In the genomic region with DNA sequence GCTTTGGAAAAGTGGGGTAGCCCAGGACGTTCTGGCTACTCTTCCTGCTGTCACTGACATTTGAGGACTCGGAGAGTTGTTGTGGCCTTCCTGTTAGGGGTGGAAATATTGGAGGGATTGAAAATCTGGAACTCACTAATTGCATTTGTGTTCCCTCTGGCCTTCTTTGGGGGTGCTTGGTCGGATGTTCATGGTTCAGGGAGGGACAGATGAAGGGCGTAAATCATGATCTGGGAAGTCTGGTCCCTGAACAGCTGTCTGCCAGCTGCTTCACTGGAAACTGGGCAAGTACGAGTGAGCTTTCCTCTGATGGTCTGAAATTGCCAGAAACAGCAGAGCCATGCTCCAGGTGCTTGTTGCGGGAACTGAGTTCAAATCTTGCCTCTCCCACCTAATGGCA, we compare ENCODE assay signal across 17 cellular contexts.
DNase-seq lines count a peak whose midpoint lies in the region; ATAC-seq and TF ChIP-seq lines count a peak whose summit lies in the region.
"Had no signal": no experiment of that assay in that cellular context is flagged by ENCODE, and none has a peak within 500 bp of the region (broad histone marks: within the 10 kb centered on the region; RNA-seq: fewer than 3 reads in every experiment).

No MANE protein-coding gene starts in this region.

- ATAC-seq in left ventricle myocardium superior (peak; percentile 60), GM18867 (IDR thresholded peaks at IDR 0.05; ENCODE audit: unreplicated experiment) (no peak)
- ATAC-seq: Panc1 had no signal

- no peak overlapping the region for H2AFZ ChIP-seq in trophoblast cell (ENCODE audit: insufficient read depth, low read length, poor library complexity)

- peak overlapping the region; percentile 79 for H3K18ac ChIP-seq in trophoblast cell (ENCODE audit: low read length)

- TF ChIP-seq POLR2A in uterus (IDR thresholded peaks at IDR 0.05): no peak

- no peak overlapping the region for H4K12ac ChIP-seq in trophoblast cell (ENCODE audit: low read depth, low read length)

- H3K9me3 ChIP-seq in SJCRH30 (replicated peaks) (no peaks in the 10 kb centered on the region), trophoblast cell (ENCODE audit: insufficient read depth, low read depth, low read length) (no peaks in the 10 kb centered on the region), uterus (no peaks in the 10 kb centered on the region)
- H3K9me3 ChIP-seq: HAP-1 had no signal

- peaks cover 30% of the 10 kb centered on the region for H3K79me1 ChIP-seq in trophoblast cell (ENCODE audit: low read length)

- DNase-seq in LHCN-M2 (ENCODE audit: low read depth) (peak; percentile 93), SJCRH30 (peak; percentile 88 to 96), left ventricle myocardium superior (peak; percentile 56), trophoblast cell (no peak), uterus (no peak), NOMO-1 treated with dmso at 0.1 percent for 144 hours (lab: John Stamatoyannopoulos, UW; ENCODE audit: unreplicated experiment) (no peak)
- DNase-seq in activated CD8-positive, alpha-beta memory T cell treated with anti-CD3 and anti-CD28 coated beads, Interleukin-2, amount 50 U/mL, for 4 hours: no peak
- DNase-seq: AML-193, COR-L47, EL, NCI-H2029, NCI-H510A, SHP77 had no signal

- H3K27me3 ChIP-seq in SJCRH30: no peaks in the 10 kb centered on the region
- no peaks in the 10 kb centered on the region for H3K27me3 ChIP-seq in trophoblast cell (ENCODE audit: insufficient read depth, low read length)
- no peaks in the 10 kb centered on the region for H3K27me3 ChIP-seq in uterus

- H3K79me2 ChIP-seq in trophoblast cell (ENCODE audit: control insufficient read depth, insufficient read depth, low read length, poor library complexity): peaks cover 2% of the 10 kb centered on the region

- H3K23ac ChIP-seq in trophoblast cell (ENCODE audit: low read length): no peak overlapping the region

- peak overlapping the region; percentile 27 for H2BK5ac ChIP-seq in trophoblast cell (ENCODE audit: low read depth, low read length, poor library complexity)

- H2BK120ac ChIP-seq in trophoblast cell (ENCODE audit: insufficient read depth, low read length, poor library complexity): peak overlapping the region; percentile 52

- no peak overlapping the region for H3K9ac ChIP-seq in trophoblast cell (ENCODE audit: low read length)

- no peak for TF ChIP-seq CTCF in uterus (IDR thresholded peaks at IDR 0.05)

- intact Hi-C loops in left ventricle myocardium superior (cut with micrococcal nuclease): no loop called here
- intact Hi-C loops in uterus (cut with DNase I; ENCODE audit: low total_unique reads): no loop called here

- H3K4ac ChIP-seq in trophoblast cell (ENCODE audit: low read depth, low read length): no peak overlapping the region

- peak overlapping the region; percentile 45 for H3K14ac ChIP-seq in trophoblast cell (ENCODE audit: low read length)

- H3K27ac ChIP-seq in SJCRH30: peak overlapping the region; percentile 52
- H3K27ac ChIP-seq in trophoblast cell (ENCODE audit: low read depth, low read length): no peak overlapping the region
- no peak overlapping the region for H3K27ac ChIP-seq in uterus
- H3K27ac ChIP-seq: HL-60 had no signal

- H3K4me3 ChIP-seq in SJCRH30: no peak overlapping the region
- H3K4me3 ChIP-seq in trophoblast cell (ENCODE audit: low read depth, low read length): no peak overlapping the region
- no peak overlapping the region for H3K4me3 ChIP-seq in uterus
- H3K4me3 ChIP-seq: HAP-1 had no signal

- H3K36me3 ChIP-seq in SJCRH30 (no peaks in the 10 kb centered on the region), trophoblast cell (ENCODE audit: control insufficient read depth in 1 of 2, insufficient read depth in 2 of 2, low read length in 2 of 2) (no peaks in the 10 kb centered on the region), uterus (no peaks in the 10 kb centered on the region)
- H3K36me3 ChIP-seq: HAP-1 had no signal

- peak overlapping the region; percentile 85 for H4K91ac ChIP-seq in trophoblast cell (ENCODE audit: low read depth, low read length)

- no CpG with 5 or more reads among the region's 6 CpGs for WGBS in trophoblast cell (ENCODE audit: extremely low coverage, insufficient coverage, insufficient read length)

- no peak overlapping the region for H3K4me2 ChIP-seq in trophoblast cell (ENCODE audit: low read length)

- H3K4me1 ChIP-seq in SJCRH30: peaks cover 29% of the 10 kb centered on the region
- peaks cover 21 to 35% of the 10 kb centered on the region in 2 experiments for H3K4me1 ChIP-seq in trophoblast cell (ENCODE audit: control insufficient read depth in 1 of 2, insufficient read depth in 2 of 2, low read length in 2 of 2)
- no peaks in the 10 kb centered on the region for H3K4me1 ChIP-seq in uterus

- no peak overlapping the region for H4K8ac ChIP-seq in trophoblast cell (ENCODE audit: low read depth, low read length)

- H2BK12ac ChIP-seq in trophoblast cell (ENCODE audit: low read length): peak overlapping the region; percentile 72

- H2AK5ac ChIP-seq in trophoblast cell (ENCODE audit: low read length): peak overlapping the region; percentile 15

Comparison
In these comparisons a context has a peak if more than half of its experiments do, and no peak if none do; other contexts are left out.
1. DNase-seq: peak in LHCN-M2 (single experiment), SJCRH30 (2 of 2) and left ventricle myocardium superior (single experiment); none in trophoblast cell (0 of 2), uterus (0 of 2), NOMO-1 treated with dmso at 0.1 percent for 144 hours (single experiment) and activated CD8-positive, alpha-beta memory T cell treated with anti-CD3 and anti-CD28 coated beads, Interleukin-2, amount 50 U/mL, for 4 hours (single experiment).